ENCODE assay signal across 20 cellular contexts in genomic region chr7:79489371-79489770, GRCh38.
DNase-seq lines count a peak whose midpoint lies in the region; TF ChIP-seq lines count a peak whose summit lies in the region.
"Had no signal": no experiment of that assay in that cellular context is flagged by ENCODE, and none has a peak within 500 bp of the region (broad histone marks: within the 10 kb centered on the region; RNA-seq: fewer than 3 reads in every experiment).

No MANE protein-coding gene starts in this region.

- DNase-seq in NCI-H1105 treated with DMSO at 0.1 percent for 48 hours (lab: John Stamatoyannopoulos, UW) (peak; percentile 52), NCI-H1105 (lab: John Stamatoyannopoulos, UW) (no peak), NCI-H2029 treated with DMSO at 0.1 percent for 48 hours (lab: John Stamatoyannopoulos, UW) (peak; percentile 36), NCI-H510A treated with DMSO at 0.1 percent for 48 hours (lab: John Stamatoyannopoulos, UW) (peak; percentile 68), fibroblast of mammary gland (ENCODE audit: low read depth) (peak; percentile 14), HuH-7.5 (ENCODE audit: low spot score) (no peak), NCI-H446 (lab: John Stamatoyannopoulos, UW) (no peak), inferior parietal cortex (ENCODE audit: extremely low spot score) (no peak)
- DNase-seq: AML-193; C1 segment of cervical spinal cord; Calu3; CD8-positive, alpha-beta T cell; DMS79; Kasumi-1; NCI-H1436 treated with DMSO at 0.1 percent for 48 hours; NCI-H2227 treated with DMSO at 0.1 percent for 48 hours; NCI-H526 treated with DMSO at 0.1 percent for 48 hours; SW 1271; T-helper 2 cell had no signal

- H3K4me3 ChIP-seq in fibroblast of mammary gland (ENCODE audit: control insufficient read depth, low read depth, low read length), result no peak overlapping the region
- H3K4me3 ChIP-seq: SK-N-MC had no signal

- no peak for TF ChIP-seq CTCF in fibroblast of mammary gland (conservative IDR thresholded peaks at IDR 0.05; ENCODE audit: control insufficient read depth, insufficient read depth, low read depth, low read length)

Comparison
In these comparisons a context has a peak if more than half of its experiments do, and no peak if none do; other contexts are left out.
1. DNase-seq: peak in NCI-H1105 treated with DMSO at 0.1 percent for 48 hours (single experiment), NCI-H2029 treated with DMSO at 0.1 percent for 48 hours (single experiment), NCI-H510A treated with DMSO at 0.1 percent for 48 hours (single experiment) and fibroblast of mammary gland (single experiment); none in NCI-H1105 (single experiment), HuH-7.5 (single experiment), NCI-H446 (0 of 2) and inferior parietal cortex (single experiment).